In genomic region chr12:2355604-2356003, GRCh38 we compare ENCODE assay signal across 29 cellular contexts.
"Had no signal": no experiment of that assay in that cellular context is flagged by ENCODE, and none has a peak within 500 bp of the region (broad histone marks: within the 10 kb centered on the region; RNA-seq: fewer than 3 reads in every experiment).

No MANE protein-coding gene starts in this region.

- DNase-seq: activated B cell treated with CpG ODN at 0.5 μM for 24 hours; activated CD8-positive, alpha-beta memory T cell treated with anti-CD3 and anti-CD28 coated beads, Interleukin-2, amount 10 ng/mL, durations not matched to agents 7 days and 5 days; activated CD8-positive, alpha-beta T cell treated with anti-CD3 and anti-CD28 coated beads, Interleukin-2, amount 10 ng/mL, durations not matched to agents 7 days and 5 days; activated naive CD4-positive, alpha-beta T cell treated with Interleukin-2 at 50 U/mL for 16 hours; activated T-cell treated with anti-CD3 and anti-CD28 coated beads, Interleukin-2, amount 50 U/mL, for 48 hours; anterior cingulate cortex; colonic mucosa; effector memory CD8-positive, alpha-beta T cell; foreskin fibroblast; hippocampal formation; left cardiac atrium; left ventricle myocardium superior; naive B cell; nephron progenitor cell; ovary; right lobe of liver; stimulated activated CD4-positive, alpha-beta T cell treated with anti-CD3 and anti-CD28 coated beads, Interleukin-4, amount 100 ng/mL, for 24 hours; uterus had no signal

- H3K27me3 ChIP-seq: colonic mucosa, ovary, right lobe of liver, uterus had no signal

- H3K36me3 ChIP-seq: colonic mucosa, ovary, right lobe of liver, thoracic aorta, uterus had no signal

- H3K36me3 Mint-ChIP-seq: activated CD8-positive, alpha-beta memory T cell treated with anti-CD3 and anti-CD28 coated beads, Interleukin-2, amount 10 ng/mL, durations not matched to agents 7 days and 5 days; activated naive CD8-positive, alpha-beta T cell; naive B cell; stimulated activated effector memory CD8-positive, alpha-beta T cell treated with anti-CD3 and anti-CD28 coated beads, Interleukin-12 subunit alpha, Interleukin-12 subunit beta, amount 100 ng/mL, for 72 hours had no signal

- H3K4me3 Mint-ChIP-seq: activated B cell treated with CpG ODN at 0.5 μM for 24 hours; activated CD8-positive, alpha-beta memory T cell treated with anti-CD3 and anti-CD28 coated beads, Interleukin-2, amount 10 ng/mL, durations not matched to agents 7 days and 5 days; activated CD8-positive, alpha-beta T cell treated with anti-CD3 and anti-CD28 coated beads, Interleukin-2, amount 10 ng/mL, durations not matched to agents 7 days and 5 days; activated naive CD8-positive, alpha-beta T cell; central memory CD8-positive, alpha-beta T cell; effector memory CD8-positive, alpha-beta T cell; naive B cell; nephron progenitor cell; stimulated activated effector memory CD8-positive, alpha-beta T cell treated with anti-CD3 and anti-CD28 coated beads, Interleukin-12 subunit alpha, Interleukin-12 subunit beta, amount 100 ng/mL, for 72 hours; stimulated activated naive CD8-positive, alpha-beta T cell treated with anti-CD3 and anti-CD28 coated beads, Interleukin-15, Interleukin-2, amounts not matched to agents 100 ng/mL and 50 ng/mL, for 24 hours; type B pancreatic cell had no signal

- H3K27ac Mint-ChIP-seq: activated B cell treated with CpG ODN at 0.5 μM for 24 hours; activated CD8-positive, alpha-beta memory T cell treated with anti-CD3 and anti-CD28 coated beads, Interleukin-2, amount 10 ng/mL, durations not matched to agents 7 days and 5 days; activated CD8-positive, alpha-beta T cell treated with anti-CD3 and anti-CD28 coated beads, Interleukin-2, amount 10 ng/mL, durations not matched to agents 7 days and 5 days; activated naive CD8-positive, alpha-beta T cell; activated T-helper 2 cell treated with anti-CD3 and anti-CD28 coated beads, Interferon-gamma antibody, Interleukin-2, Interleukin-4, amounts not matched to agents 10 μg/mL and 5 μg/mL and 100 μg/mL, durations not matched to agents 14 hours and 24 hours and 36 hours; effector memory CD8-positive, alpha-beta T cell; naive B cell; nephron progenitor cell; progenitor cell of endocrine pancreas; stimulated activated effector memory CD8-positive, alpha-beta T cell treated with anti-CD3 and anti-CD28 coated beads, Interleukin-12 subunit alpha, Interleukin-12 subunit beta, amount 100 ng/mL, for 72 hours; stimulated activated naive CD8-positive, alpha-beta T cell treated with anti-CD3 and anti-CD28 coated beads, Interleukin-15, Interleukin-2, amounts not matched to agents 100 ng/mL and 50 ng/mL, for 24 hours; type B pancreatic cell had no signal

- H3K9me3 Mint-ChIP-seq: activated B cell treated with CpG ODN at 0.5 μM for 24 hours; activated T-helper 2 cell treated with anti-CD3 and anti-CD28 coated beads, Interferon-gamma antibody, Interleukin-2, Interleukin-4, amounts not matched to agents 10 μg/mL and 5 μg/mL and 100 μg/mL, durations not matched to agents 14 hours and 24 hours and 36 hours; central memory CD8-positive, alpha-beta T cell; effector memory CD8-positive, alpha-beta T cell; nephron progenitor cell; stimulated activated effector memory CD8-positive, alpha-beta T cell treated with anti-CD3 and anti-CD28 coated beads, Interleukin-12 subunit alpha, Interleukin-12 subunit beta, amount 100 ng/mL, for 72 hours; stimulated activated naive CD8-positive, alpha-beta T cell treated with anti-CD3 and anti-CD28 coated beads, Interleukin-15, Interleukin-2, amounts not matched to agents 100 ng/mL and 50 ng/mL, for 24 hours; type B pancreatic cell had no signal

- ATAC-seq: activated CD8-positive, alpha-beta memory T cell treated with anti-CD3 and anti-CD28 coated beads, Interleukin-2, amount 10 ng/mL, durations not matched to agents 7 days and 5 days; activated CD8-positive, alpha-beta T cell treated with anti-CD3 and anti-CD28 coated beads, Interleukin-2, amount 10 ng/mL, durations not matched to agents 7 days and 5 days; effector memory CD8-positive, alpha-beta T cell; esophagus mucosa; left cardiac atrium; left ventricle myocardium superior; right lobe of liver; stimulated activated effector memory CD8-positive, alpha-beta T cell treated with anti-CD3 and anti-CD28 coated beads, Interleukin-12 subunit alpha, Interleukin-12 subunit beta, amount 100 ng/mL, for 72 hours had no signal

- H3K27ac ChIP-seq: colonic mucosa, ovary, right lobe of liver, skin epidermis, thoracic aorta, uterus had no signal

- H3K4me3 ChIP-seq: colonic mucosa, dorsolateral prefrontal cortex, ovary, right lobe of liver, skin epidermis, thoracic aorta, uterus had no signal

- H3K9me3 ChIP-seq: colonic mucosa, ovary, right lobe of liver, thoracic aorta, uterus had no signal

- H3K4me1 ChIP-seq: colonic mucosa, right lobe of liver, uterus had no signal
